In the genomic region with DNA sequence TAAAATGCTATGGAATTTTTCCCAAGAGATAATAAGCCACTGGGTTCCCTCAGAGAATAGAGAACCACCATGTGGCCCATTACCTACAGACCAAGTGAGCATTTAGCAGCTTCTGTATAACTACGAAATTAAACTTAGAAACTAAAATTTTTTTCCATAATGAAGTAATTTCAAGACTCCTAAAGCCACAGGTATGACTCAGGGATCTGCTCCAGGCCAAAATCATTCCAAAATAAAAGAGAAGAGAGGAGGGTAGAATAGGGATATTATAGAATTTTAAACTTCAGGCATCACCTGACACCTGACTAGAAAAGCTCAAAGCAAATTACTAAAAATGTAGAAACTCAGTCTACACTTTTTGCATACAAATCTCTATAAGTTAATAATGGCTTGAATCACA, we compare ENCODE assay signal across 30 cellular contexts.
A peak's percentile ranks its signal among the peaks of the same experiment; 100 is the strongest.
DNase-seq lines count a peak whose midpoint lies in the region; ATAC-seq and TF ChIP-seq lines count a peak whose summit lies in the region.
"Had no signal": no experiment of that assay in that cellular context is flagged by ENCODE, and none has a peak within 500 bp of the region (broad histone marks: within the 10 kb centered on the region; RNA-seq: fewer than 3 reads in every experiment).

No MANE protein-coding gene starts in this region.

- H3K27me3 ChIP-seq in Panc1 (ENCODE audit: control insufficient read depth, insufficient read depth, low read length) (no peaks in the 10 kb centered on the region), iPS-18a (ENCODE audit: control insufficient read depth, insufficient read depth, low read length) (no peaks in the 10 kb centered on the region), skeletal muscle tissue (ENCODE audit: control insufficient read depth in 3 of 3, insufficient read depth in 3 of 3, low read length in 3 of 3) (no peaks in the 10 kb centered on the region)
- H3K27me3 ChIP-seq: breast epithelium, esophagus squamous epithelium, hepatocyte, right atrium auricular region, upper lobe of right lung had no signal

- H3K27ac Mint-ChIP-seq in HFFc6 = peak overlapping the region; percentile 91
- H3K27ac Mint-ChIP-seq: activated CD4-positive, alpha-beta memory T cell treated with anti-CD3 and anti-CD28 coated beads for 36 hours; activated T-helper 1 cell treated with anti-CD3 and anti-CD28 coated beads, Interleukin-12 subunit alpha, Interleukin-12 subunit beta, Interleukin-2, Interleukin-4 antibody, amounts not matched to agents 30 ng/mL and 10 ng/mL and 1 ng/mL, durations not matched to agents 14 hours and 24 hours and 36 hours; CD4-positive, CD25-positive, alpha-beta regulatory T cell; immature natural killer cell; nephron; stimulated activated memory B cell treated with anti-CD40 and anti-IgM and Interleukin-4, amounts not matched to agents 10 μg/mL and 1 μg/mL and 100 μg/mL, for 72 hours had no signal

- peaks cover 24% of the 10 kb centered on the region for H3K36me3 Mint-ChIP-seq in HFFc6 (ENCODE audit: low read depth)
- H3K36me3 Mint-ChIP-seq: activated CD4-positive, alpha-beta memory T cell treated with anti-CD3 and anti-CD28 coated beads for 36 hours; CD4-positive, CD25-positive, alpha-beta regulatory T cell; immature natural killer cell; stimulated activated memory B cell treated with anti-CD40 and anti-IgM and Interleukin-4, amounts not matched to agents 10 μg/mL and 1 μg/mL and 100 μg/mL, for 72 hours had no signal

- in situ Hi-C loops in Panc1 (cut with HindIII; ENCODE audit: low pct_unique_long_range_greater_than_20kb, low sequenced_read_pairs) = no loop called here

- DNase-seq in HFFc6 (no peak), Panc1 (ENCODE audit: low read depth, low spot score) (no peak), NCI-H1417 (lab: John Stamatoyannopoulos, UW) (no peak)
- DNase-seq: activated CD4-positive, alpha-beta memory T cell treated with anti-CD3 and anti-CD28 coated beads for 36 hours; activated CD4-positive, CD25-positive, alpha-beta regulatory T cell; activated CD8-positive, alpha-beta memory T cell treated with anti-CD3 and anti-CD28 coated beads, Interleukin-2, amount 50 U/mL, for 4 hours; activated naive CD4-positive, alpha-beta T cell treated with anti-CD3 and anti-CD28 coated beads, Interleukin-2, amount 50 U/mL, for 16 hours; amygdala; CD4-positive, CD25-positive, alpha-beta regulatory T cell; esophagus squamous epithelium; immature natural killer cell; left ventricle myocardium superior; NCI-H1105; NCI-H2029 treated with DMSO at 0.1 percent for 48 hours; RPMI8226; stimulated activated CD4-positive, alpha-beta T cell treated with anti-CD3 and anti-CD28 coated beads, Interleukin-4, amount 100 ng/mL, for 4 hours; T-helper 1 cell; upper lobe of right lung had no signal

- H3K4me3 ChIP-seq in Panc1 (ENCODE audit: low read depth in 2 of 2, low read length in 2 of 2) (no peak overlapping the region), iPS-18a (ENCODE audit: low read length) (no peak overlapping the region), skeletal muscle tissue (ENCODE audit: low read length in 3 of 3) (no peak overlapping the region)
- H3K4me3 ChIP-seq: breast epithelium, coronary artery, esophagus squamous epithelium, hepatocyte, right atrium auricular region, upper lobe of right lung had no signal

- no peaks in the 10 kb centered on the region for H3K36me3 ChIP-seq in Panc1 (ENCODE audit: control insufficient read depth, insufficient read depth, low read length)
- H3K36me3 ChIP-seq in iPS-18a (ENCODE audit: control insufficient read depth, low read depth, low read length) = no peaks in the 10 kb centered on the region
- H3K36me3 ChIP-seq in skeletal muscle tissue (ENCODE audit: control insufficient read depth in 3 of 3, insufficient read depth in 3 of 3, low read length in 3 of 3) = no peaks in the 10 kb centered on the region
- H3K36me3 ChIP-seq: breast epithelium, esophagus squamous epithelium, right atrium auricular region, upper lobe of right lung had no signal

- H3K4me1 Mint-ChIP-seq in HFFc6 (ENCODE audit: low read depth) = peaks cover 99% of the 10 kb centered on the region
- H3K4me1 Mint-ChIP-seq: CD4-positive, CD25-positive, alpha-beta regulatory T cell; immature natural killer cell; stimulated activated memory B cell treated with anti-CD40 and anti-IgM and Interleukin-4, amounts not matched to agents 10 μg/mL and 1 μg/mL and 100 μg/mL, for 72 hours had no signal

- BruUV-seq in Panc1 (replicated peaks; lab: Mats Ljungman, UMichigan) = no TSS peak

- H3K27me3 Mint-ChIP-seq in HFFc6 (ENCODE audit: insufficient read depth) = peaks cover 4% of the 10 kb centered on the region
- H3K27me3 Mint-ChIP-seq: activated CD4-positive, alpha-beta memory T cell treated with anti-CD3 and anti-CD28 coated beads for 36 hours; stimulated activated memory B cell treated with anti-CD40 and anti-IgM and Interleukin-4, amounts not matched to agents 10 μg/mL and 1 μg/mL and 100 μg/mL, for 72 hours had no signal

- TF ChIP-seq CTCF in HFFc6 (IDR thresholded peaks at IDR 0.05) (no peak), Panc1 (IDR thresholded peaks at IDR 0.05) (no peak)

- POLR2A ChIA-PET in Panc1 (lab: Charles Lee) = no interaction called here

- peaks cover 80% of the 10 kb centered on the region for H3K4me1 ChIP-seq in Panc1 (ENCODE audit: control insufficient read depth, insufficient read depth, low read length)
- H3K4me1 ChIP-seq in iPS-18a (ENCODE audit: control insufficient read depth, low read depth, low read length) = peaks cover 54% of the 10 kb centered on the region
- peaks cover 12 to 27% (median 20%) of the 10 kb centered on the region in 3 donors for H3K4me1 ChIP-seq in skeletal muscle tissue (ENCODE audit: control insufficient read depth in 3 of 3, insufficient read depth in 3 of 3, low read length in 3 of 3)
- H3K4me1 ChIP-seq: breast epithelium, parathyroid adenoma had no signal

- intact Hi-C loops in Panc1 (cut with micrococcal nuclease; ENCODE audit: unreplicated experiment) = no loop called here

- ATAC-seq in Panc1 (no peak), GM18858 (IDR thresholded peaks at IDR 0.05; ENCODE audit: unreplicated experiment) (no peak), HG02610 (IDR thresholded peaks at IDR 0.05; ENCODE audit: unreplicated experiment) (no peak)
- ATAC-seq: stimulated activated memory B cell treated with anti-CD40 and anti-IgM and Interleukin-4, amounts not matched to agents 10 μg/mL and 1 μg/mL and 100 μg/mL, for 72 hours had no signal

- H3K9me3 Mint-ChIP-seq in HFFc6 = no peaks in the 10 kb centered on the region
- H3K9me3 Mint-ChIP-seq: activated CD4-positive, alpha-beta memory T cell treated with anti-CD3 and anti-CD28 coated beads for 36 hours; activated T-helper 1 cell treated with anti-CD3 and anti-CD28 coated beads, Interleukin-12 subunit alpha, Interleukin-12 subunit beta, Interleukin-2, Interleukin-4 antibody, amounts not matched to agents 30 ng/mL and 10 ng/mL and 1 ng/mL, durations not matched to agents 14 hours and 24 hours and 36 hours; CD4-positive, CD25-positive, alpha-beta regulatory T cell; immature natural killer cell; nephron; stimulated activated memory B cell treated with anti-CD40 and anti-IgM and Interleukin-4, amounts not matched to agents 10 μg/mL and 1 μg/mL and 100 μg/mL, for 72 hours had no signal

- H3K9me3 ChIP-seq in Panc1 (ENCODE audit: control insufficient read depth, insufficient read depth, low read depth, low read length) (no peaks in the 10 kb centered on the region), iPS-18a (ENCODE audit: control insufficient read depth, low read depth, low read length) (no peaks in the 10 kb centered on the region), skeletal muscle tissue (ENCODE audit: control insufficient read depth in 3 of 3, low read length in 3 of 3) (no peaks in the 10 kb centered on the region)
- H3K9me3 ChIP-seq: breast epithelium, esophagus squamous epithelium, right atrium auricular region, upper lobe of right lung had no signal

- CTCF ChIA-PET in Panc1 (lab: Charles Lee) = no interaction called here

- H3K9ac ChIP-seq in iPS-18a (ENCODE audit: low read length) = peak overlapping the region; percentile 12
- no peak overlapping the region for H3K9ac ChIP-seq in skeletal muscle tissue (ENCODE audit: low read depth in 1 of 3, low read length in 3 of 3)
- H3K9ac ChIP-seq: parathyroid adenoma had no signal

- peak overlapping the region; percentile 58 for H3K27ac ChIP-seq in Panc1 (ENCODE audit: low read length)
- peak overlapping the region; percentile 6 for H3K27ac ChIP-seq in iPS-18a (ENCODE audit: low read length)
- peak overlapping the region; percentile 3 for H3K27ac ChIP-seq in skeletal muscle tissue (ENCODE audit: low read depth, low read length)
- H3K27ac ChIP-seq: breast epithelium, coronary artery, esophagus squamous epithelium, hepatocyte, parathyroid adenoma, right atrium auricular region, upper lobe of right lung had no signal

- peak overlapping the region; percentile 51 for H3K4me3 Mint-ChIP-seq in HFFc6
- H3K4me3 Mint-ChIP-seq: activated CD4-positive, alpha-beta memory T cell treated with anti-CD3 and anti-CD28 coated beads for 36 hours; activated T-helper 1 cell treated with anti-CD3 and anti-CD28 coated beads, Interleukin-12 subunit alpha, Interleukin-12 subunit beta, Interleukin-2, Interleukin-4 antibody, amounts not matched to agents 30 ng/mL and 10 ng/mL and 1 ng/mL, durations not matched to agents 14 hours and 24 hours and 36 hours; CD4-positive, CD25-positive, alpha-beta regulatory T cell; immature natural killer cell; nephron; stimulated activated memory B cell treated with anti-CD40 and anti-IgM and Interleukin-4, amounts not matched to agents 10 μg/mL and 1 μg/mL and 100 μg/mL, for 72 hours had no signal

Comparison
In these comparisons a context has a peak if more than half of its experiments do, and no peak if none do; other contexts are left out.
1. H3K27ac ChIP-seq: peak in every context shown above with its lines; median percentile 58 in Panc1; 6 in iPS-18a; 3 in skeletal muscle tissue.